In genomic region chr11:11318479-11318878, GRCh38 we compare ENCODE assay signal across 30 cellular contexts.
"Had no signal": no experiment of that assay in that cellular context is flagged by ENCODE, and none has a peak within 500 bp of the region (broad histone marks: within the 10 kb centered on the region; RNA-seq: fewer than 3 reads in every experiment).

No MANE protein-coding gene starts in this region.

- DNase-seq: heart right ventricle; immature natural killer cell; kidney; left colon; left lung; mesendoderm; naive B cell; natural killer cell; nephron progenitor cell; ovary; right lobe of liver; stimulated activated CD4-positive, alpha-beta T cell treated with anti-CD3 and anti-CD28 coated beads, Interleukin-1b, Interleukin-23, amount 100 ng/mL, for 48 hours; stimulated activated CD4-positive, alpha-beta T cell treated with anti-CD3 and anti-CD28 coated beads, Interleukin-2, amount 100 ng/mL, for 48 hours; stimulated activated CD4-positive, alpha-beta T cell treated with anti-CD3 and anti-CD28 coated beads, Interleukin-4, amount 100 ng/mL, for 4 hours; stimulated activated CD8-positive, alpha-beta memory T cell treated with anti-CD3 and anti-CD28 coated beads, Interleukin-4, amount 100 ng/mL, for 48 hours; stimulated activated naive CD4-positive, alpha-beta T cell; tibial artery; trophoblast cell; upper lobe of right lung had no signal

- H3K9me3 ChIP-seq: neutrophil, ovary, right atrium auricular region, right lobe of liver, suprapubic skin, thoracic aorta, upper lobe of right lung had no signal

- H3K36me3 Mint-ChIP-seq: immature natural killer cell, mesothelial cell of epicardium, naive B cell, natural killer cell, neural progenitor cell had no signal

- H3K4me3 ChIP-seq: heart right ventricle, hepatocyte, left lung, lung, neural progenitor cell, ovary, right atrium auricular region, right lobe of liver, smooth muscle cell, suprapubic skin, thoracic aorta, tibial artery, upper lobe of right lung had no signal

- H3K27ac ChIP-seq: heart right ventricle, hepatocyte, left lung, neural progenitor cell, neutrophil, ovary, right atrium auricular region, right lobe of liver, suprapubic skin, thoracic aorta, tibial artery, upper lobe of right lung had no signal

- H3K36me3 ChIP-seq: neural progenitor cell, neutrophil, ovary, right atrium auricular region, right lobe of liver, suprapubic skin, thoracic aorta, upper lobe of right lung had no signal

- H3K9ac ChIP-seq: neural progenitor cell had no signal

- H3K27ac Mint-ChIP-seq: immature natural killer cell; mesothelial cell of epicardium; natural killer cell; nephron progenitor cell; neural progenitor cell; progenitor cell of endocrine pancreas; stimulated activated naive CD8-positive, alpha-beta T cell treated with anti-CD3 and anti-CD28 coated beads, Interleukin-15, Interleukin-2, amounts not matched to agents 100 ng/mL and 50 ng/mL, for 24 hours had no signal

- ATAC-seq: left colon, natural killer cell had no signal

- H3K4me3 Mint-ChIP-seq: immature natural killer cell; mesothelial cell of epicardium; naive B cell; natural killer cell; nephron progenitor cell; neural progenitor cell; stimulated activated naive CD8-positive, alpha-beta T cell treated with anti-CD3 and anti-CD28 coated beads, Interleukin-15, Interleukin-2, amounts not matched to agents 100 ng/mL and 50 ng/mL, for 24 hours had no signal

- H2AFZ ChIP-seq: hepatocyte, neural progenitor cell had no signal

- H3K4me2 ChIP-seq: hepatocyte, neural progenitor cell, smooth muscle cell had no signal

- H3K79me2 ChIP-seq: hepatocyte had no signal

- H3K4me1 Mint-ChIP-seq: immature natural killer cell, naive B cell, natural killer cell had no signal

- H3K27me3 Mint-ChIP-seq: progenitor cell of endocrine pancreas; stimulated activated naive CD8-positive, alpha-beta T cell treated with anti-CD3 and anti-CD28 coated beads, Interleukin-15, Interleukin-2, amounts not matched to agents 100 ng/mL and 50 ng/mL, for 24 hours had no signal

- H3K9me3 Mint-ChIP-seq: immature natural killer cell, natural killer cell had no signal

- H3K27me3 ChIP-seq: heart right ventricle, hepatocyte, left lung, neural progenitor cell, neutrophil, ovary, right atrium auricular region, right lobe of liver, suprapubic skin, tibial artery, upper lobe of right lung had no signal
